1 cellular context compared by ENCODE assay signal in the genomic region with DNA sequence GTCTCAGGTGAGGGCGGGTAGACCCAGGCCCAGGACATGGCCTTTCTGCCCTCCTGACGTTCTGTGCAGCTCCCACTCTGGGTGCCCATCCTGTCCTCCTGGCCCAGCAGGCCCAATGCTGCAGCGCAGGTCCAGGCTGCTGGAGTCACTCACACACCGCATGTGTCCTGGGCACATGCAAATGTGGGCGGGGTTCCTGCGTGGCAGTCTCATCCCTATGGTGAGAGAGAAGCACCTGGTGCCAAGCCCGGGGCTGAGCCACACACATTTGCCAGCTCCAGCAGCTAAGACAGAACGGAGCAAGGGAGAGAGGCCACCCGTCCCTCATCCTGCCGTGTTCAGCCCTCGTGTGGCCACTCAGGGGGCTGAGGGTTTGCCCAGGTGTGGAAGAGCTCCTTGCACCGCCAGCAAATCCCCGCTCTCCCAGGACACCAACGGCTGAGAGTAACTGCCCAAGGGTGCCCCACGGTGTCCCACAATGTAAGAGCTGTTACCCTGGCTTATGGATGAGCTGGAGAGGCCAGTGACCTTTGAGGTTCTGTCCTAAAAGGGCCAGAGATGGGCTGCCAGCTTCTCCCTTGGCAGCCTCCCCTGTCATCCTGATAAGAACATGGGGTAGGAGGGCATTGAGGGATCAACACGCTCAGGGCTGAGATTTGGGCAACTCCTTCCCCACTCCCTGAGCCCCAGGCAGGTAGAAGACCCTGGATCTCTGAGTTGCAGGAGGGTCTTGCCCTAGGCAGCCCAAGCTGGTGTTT.
TF ChIP-seq lines count a peak whose summit lies in the region.

No MANE protein-coding gene starts in this region.

TF ChIP-seq in HepG2, 621 proteins besides CTCF, POLR2A, EP300 and RAD21 (continued from another document):
- TF ChIP-seq FLYWCH1 (CRISPR knock-in tag; IDR thresholded peaks at IDR 0.05): no peak
- 0 out of 2 replicates have a peak, but pooled peaks have one; percentile 22 for TF ChIP-seq SSRP1 (CRISPR knock-in tag; IDR thresholded peaks at IDR 0.05)
- TF ChIP-seq, protein P1, sequence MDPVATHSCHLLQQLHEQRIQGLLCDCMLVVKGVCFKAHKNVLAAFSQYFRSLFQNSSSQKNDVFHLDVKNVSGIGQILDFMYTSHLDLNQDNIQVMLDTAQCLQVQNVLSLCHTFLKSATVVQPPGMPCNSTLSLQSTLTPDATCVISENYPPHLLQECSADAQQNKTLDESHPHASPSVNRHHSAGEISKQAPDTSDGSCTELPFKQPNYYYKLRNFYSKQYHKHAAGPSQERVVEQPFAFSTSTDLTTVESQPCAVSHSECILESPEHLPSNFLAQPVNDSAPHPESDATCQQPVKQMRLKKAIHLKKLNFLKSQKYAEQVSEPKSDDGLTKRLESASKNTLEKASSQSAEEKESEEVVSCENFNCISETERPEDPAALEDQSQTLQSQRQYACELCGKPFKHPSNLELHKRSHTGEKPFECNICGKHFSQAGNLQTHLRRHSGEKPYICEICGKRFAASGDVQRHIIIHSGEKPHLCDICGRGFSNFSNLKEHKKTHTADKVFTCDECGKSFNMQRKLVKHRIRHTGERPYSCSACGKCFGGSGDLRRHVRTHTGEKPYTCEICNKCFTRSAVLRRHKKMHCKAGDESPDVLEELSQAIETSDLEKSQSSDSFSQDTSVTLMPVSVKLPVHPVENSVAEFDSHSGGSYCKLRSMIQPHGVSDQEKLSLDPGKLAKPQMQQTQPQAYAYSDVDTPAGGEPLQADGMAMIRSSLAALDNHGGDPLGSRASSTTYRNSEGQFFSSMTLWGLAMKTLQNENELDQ (CRISPR knock-in tag; IDR thresholded peaks at IDR 0.05; ENCODE audit: borderline replicate concordance): no peak
